8 cellular contexts compared by ENCODE assay signal in the genomic region with DNA sequence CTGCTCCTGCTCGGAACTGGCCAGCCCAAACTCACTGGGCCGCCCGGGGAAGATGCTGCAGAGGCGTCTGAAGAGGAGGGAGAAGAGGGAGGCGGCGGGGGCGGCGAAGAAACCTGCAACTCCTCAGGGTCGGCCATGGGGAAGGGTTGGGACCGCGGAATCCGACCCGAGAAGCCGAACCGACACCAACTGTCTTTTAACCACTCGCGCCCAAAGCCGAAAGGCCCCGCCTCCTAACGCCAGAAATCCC. TPM values are rescaled to one million over a fixed set of nuclear protein-coding genes. Genes with fewer than 3 reads are reported as not detected.
A peak's percentile ranks its signal among the peaks of the same experiment; 100 is the strongest.
DNase-seq lines count a peak whose midpoint lies in the region; TF ChIP-seq lines count a peak whose summit lies in the region.

Gene C4orf46 (minus strand): TSS at position 223 of the 250 bp plus-strand sequence. CDS start 86 bp downstream, at position 137.

- H3K27me3 ChIP-seq in SJCRH30 = no peaks in the 10 kb centered on the region

- H3K9me3 ChIP-seq in SJCRH30 (replicated peaks) = no peaks in the 10 kb centered on the region

- no peak for TF ChIP-seq CTCF in GM12875 (IDR thresholded peaks at IDR 0.05; ENCODE audit: borderline replicate concordance, insufficient read depth, low read depth, low read length)
- TF ChIP-seq CTCF in fibroblast of pulmonary artery (IDR thresholded peaks at IDR 0.05; ENCODE audit: low read length, missing control alignments) = no peak

- H3K27ac ChIP-seq in SJCRH30 = peak within 1 kb of the TSS; percentile 99

- peaks cover 7% of the 10 kb centered on the region for H3K36me3 ChIP-seq in SJCRH30

- H3K4me1 ChIP-seq in SJCRH30 = no peaks in the 10 kb centered on the region

- no peak for DNase-seq in SJCRH30
- DNase-seq in fibroblast of pulmonary artery (ENCODE audit: low read depth) = no peak
- no peak for DNase-seq in pulmonary artery endothelial cell (ENCODE audit: low read depth, low spot score)
- DNase-seq in central memory CD4-positive, alpha-beta T cell = no peak
- no peak for DNase-seq in dermis blood vessel endothelial cell
- DNase-seq in NCI-H2227 (lab: John Stamatoyannopoulos, UW; ENCODE audit: unreplicated experiment) = no peak
- no peak for DNase-seq in stimulated activated CD4-positive, alpha-beta T cell treated with anti-CD3 and anti-CD28 coated beads, Interleukin-15, amount 100 ng/mL, for 24 hours

- peak within 1 kb of the TSS; percentile 78 for H3K4me3 ChIP-seq in GM12875 (ENCODE audit: low read depth, low read length)
- H3K4me3 ChIP-seq in SJCRH30 = peak within 1 kb of the TSS; percentile 99
- H3K4me3 ChIP-seq in fibroblast of pulmonary artery (replicated peaks; ENCODE audit: low read depth, low read length) = peak within 1 kb of the TSS; percentile 95

RNA-seq across cellular contexts. Expression of gene C4orf46, which starts in this region (rescaled TPM):
- total RNA-seq in SJCRH30 (2014; rRNA removed; shearing (Covaris generic)) = 26.4 and 29.1 TPM in 2 replicates
- total RNA-seq in pulmonary artery endothelial cell (14.7 and 16.4 TPM in 2 replicates), dermis blood vessel endothelial cell (7.7 and 13.6 TPM in 2 replicates)
